30 cellular contexts compared by ENCODE assay signal in the genomic region with DNA sequence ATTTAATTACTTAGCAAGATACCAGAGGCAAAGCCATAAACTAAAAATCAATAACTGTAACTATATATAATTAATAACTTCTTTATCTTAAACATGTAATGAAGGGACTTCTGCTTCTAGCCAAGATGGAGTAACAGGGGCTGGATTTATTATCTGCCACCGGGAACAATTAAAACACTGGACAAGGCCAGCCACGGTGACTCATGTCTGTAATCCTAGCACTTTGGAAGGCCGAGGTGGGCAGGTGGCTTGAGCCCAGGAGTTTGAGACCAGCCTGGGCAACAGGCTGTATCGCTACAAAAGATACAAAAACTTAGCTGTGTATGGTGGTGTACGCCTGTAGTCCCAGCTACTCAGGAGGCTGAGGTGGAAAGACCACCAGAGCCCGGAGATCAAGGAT.
DNase-seq lines count a peak whose midpoint lies in the region; ATAC-seq, FAIRE-seq and TF ChIP-seq lines count a peak whose summit lies in the region.
"Had no signal": no experiment of that assay in that cellular context is flagged by ENCODE, and none has a peak within 500 bp of the region (broad histone marks: within the 10 kb centered on the region; RNA-seq: fewer than 3 reads in every experiment).

No MANE protein-coding gene starts in this region.

- 56 to 70% (median 66%) methylated on average over 6 of the region's 6 CpGs for WGBS in adrenal gland, 4 donors
- 74% methylated on average over 6 of the region's 6 CpGs for WGBS in hepatocyte (ENCODE audit: low lambda C conversion rate, missing lambda C conversion rate)
- WGBS in small intestine, 3 donors, result 37 to 71% (median 55%) methylated on average over 6 of the region's 6 CpGs

- H3K4me1 Mint-ChIP-seq in MCF 10A (ENCODE audit: insufficient read depth, unreplicated experiment), result no peaks in the 10 kb centered on the region
- H3K4me1 Mint-ChIP-seq: activated CD4-positive, alpha-beta T cell treated with anti-CD3 and anti-CD28 coated beads for 36 hours had no signal

- H3K36me3 ChIP-seq in breast epithelium, result no peaks in the 10 kb centered on the region
- H3K36me3 ChIP-seq in adrenal gland (replicated peaks in 1 of 2), result no peaks in the 10 kb centered on the region
- H3K36me3 ChIP-seq in hepatocyte (replicated peaks; ENCODE audit: insufficient read depth, low read depth), result no peaks in the 10 kb centered on the region
- peaks cover 0 to 2% of the 10 kb centered on the region in 2 donors for H3K36me3 ChIP-seq in small intestine (ENCODE audit: control insufficient read depth in 2 of 2, insufficient read depth in 2 of 2, low read length in 2 of 2)

- CTCF ChIA-PET in MCF 10A (lab: Yijun Ruan, JAX) (interaction anchor here (0.6 to 0.8 kb wide), 4 partner anchors 53 to 157 kb away, joined by 3 to 6 read pairs (median 3); no protein-coding TSS in a partner anchor), HEK293T (lab: Yijun Ruan, JAX) (no interaction called here)

- H3K4me3 Mint-ChIP-seq in MCF 10A (ENCODE audit: unreplicated experiment), result no peak overlapping the region
- H3K4me3 Mint-ChIP-seq: activated CD4-positive, alpha-beta T cell treated with anti-CD3 and anti-CD28 coated beads for 36 hours; central memory CD8-positive, alpha-beta T cell; naive thymus-derived CD8-positive, alpha-beta T cell had no signal

- H3K36me3 Mint-ChIP-seq in MCF 10A (ENCODE audit: insufficient read depth, unreplicated experiment), result peaks cover 6% of the 10 kb centered on the region

- no TSS peak for BruUV-seq in MCF 10A (replicated peaks; lab: Mats Ljungman, UMichigan)

- no peak overlapping the region for H3K4me3 ChIP-seq in breast epithelium
- H3K4me3 ChIP-seq in adrenal gland, result no peak overlapping the region
- no peak overlapping the region for H3K4me3 ChIP-seq in hepatocyte
- H3K4me3 ChIP-seq in small intestine (ENCODE audit: low read depth in 1 of 2, low read length in 2 of 2), result no peak overlapping the region
- H3K4me3 ChIP-seq: dorsolateral prefrontal cortex, heart left ventricle, left lung, pancreas, right lobe of liver, thoracic aorta, vagina had no signal

- POLR2A ChIA-PET in MCF 10A (lab: Yijun Ruan, JAX) (no interaction called here), HEK293T (lab: Yijun Ruan, JAX) (no interaction called here)

- H3K79me2 ChIP-seq in hepatocyte, result no peaks in the 10 kb centered on the region

- TF ChIP-seq CTCF in MCF 10A (IDR thresholded peaks at IDR 0.05; ENCODE audit: unreplicated experiment) (no peak), breast epithelium (IDR thresholded peaks at IDR 0.05) (no peak), adrenal gland (IDR thresholded peaks at IDR 0.05) (no peak), hepatocyte (IDR thresholded peaks at IDR 0.05; ENCODE audit: poor library complexity) (no peak)

- no peak overlapping the region for H3K4me2 ChIP-seq in hepatocyte
- H3K4me2 ChIP-seq: SK-N-SH had no signal

- TF ChIP-seq POLR2A in breast epithelium (IDR thresholded peaks at IDR 0.05) (no peak), adrenal gland (IDR thresholded peaks at IDR 0.05) (no peak)

- no peaks in the 10 kb centered on the region for H4K20me1 ChIP-seq in hepatocyte (ENCODE audit: insufficient read depth, poor library complexity, severe bottlenecking)

- no peaks in the 10 kb centered on the region for H3K9me3 Mint-ChIP-seq in MCF 10A (ENCODE audit: unreplicated experiment)
- H3K9me3 Mint-ChIP-seq: central memory CD8-positive, alpha-beta T cell had no signal

- intact Hi-C loops in MCF 10A (cut with micrococcal nuclease), result no loop called here
- intact Hi-C loops in breast epithelium (cut with DNase I; ENCODE audit: low total_unique reads), result no loop called here
- intact Hi-C loops in adrenal gland (cut with DNase I), result no loop called here

- no peaks in the 10 kb centered on the region for H3K4me1 ChIP-seq in breast epithelium
- peaks cover 0 to 5% of the 10 kb centered on the region in 2 donors for H3K4me1 ChIP-seq in adrenal gland (replicated peaks in 1 of 2)
- no peaks in the 10 kb centered on the region for H3K4me1 ChIP-seq in hepatocyte (ENCODE audit: insufficient read depth)
- peaks cover 0 to 2% of the 10 kb centered on the region in 2 donors for H3K4me1 ChIP-seq in small intestine (ENCODE audit: control insufficient read depth in 2 of 2, insufficient read depth in 1 of 2, low read depth in 1 of 2, low read length in 1 of 2)
- H3K4me1 ChIP-seq: heart left ventricle, left lung, pancreas, right lobe of liver, vagina had no signal

- H3K27ac ChIP-seq in breast epithelium (no peak overlapping the region), adrenal gland (no peak overlapping the region), hepatocyte (no peak overlapping the region), small intestine (ENCODE audit: low read depth in 1 of 2, low read length in 1 of 2) (peak overlapping the region in 1 of 2 donors; percentile 55)
- H3K27ac ChIP-seq: dorsolateral prefrontal cortex, heart left ventricle, left lung, pancreas, right lobe of liver, thoracic aorta, vagina had no signal

- no peaks in the 10 kb centered on the region for H3K9me3 ChIP-seq in breast epithelium
- H3K9me3 ChIP-seq in adrenal gland (replicated peaks in 1 of 3), result no peaks in the 10 kb centered on the region
- no peaks in the 10 kb centered on the region for H3K9me3 ChIP-seq in hepatocyte (ENCODE audit: low read depth)
- no peaks in the 10 kb centered on the region for H3K9me3 ChIP-seq in small intestine (ENCODE audit: control insufficient read depth, low read depth)
- H3K9me3 ChIP-seq: left lung, pancreas, right lobe of liver, SK-N-SH, thoracic aorta, vagina had no signal

- H3K27me3 ChIP-seq in breast epithelium (no peaks in the 10 kb centered on the region), adrenal gland (no peaks in the 10 kb centered on the region), hepatocyte (no peaks in the 10 kb centered on the region), small intestine (ENCODE audit: control insufficient read depth in 2 of 2, insufficient read depth in 2 of 2, low read length in 2 of 2) (no peaks in the 10 kb centered on the region)
- H3K27me3 ChIP-seq: dorsolateral prefrontal cortex, heart left ventricle, left lung, pancreas, right lobe of liver, vagina had no signal

- no peaks in the 10 kb centered on the region for H3K9me2 ChIP-seq in hepatocyte (replicated peaks; ENCODE audit: insufficient read depth)
- H3K9me2 ChIP-seq: SK-N-SH had no signal

- DNase-seq in MCF 10A (ENCODE audit: unreplicated experiment) (peak; percentile 34), breast epithelium (ENCODE audit: low spot score in 2 of 2) (no peak), adrenal gland (peak in 4 of 7 donors; percentile 12 to 33 (median 24)), hepatocyte (ENCODE audit: low spot score) (peak; percentile 3), small intestine (peak; percentile 86), HEK293T (ENCODE audit: extremely low spot score) (no peak), NOMO-1 treated with DMSO at 0.1 percent for 48 hours (lab: John Stamatoyannopoulos, UW; ENCODE audit: unreplicated experiment) (no peak)
- DNase-seq: activated CD4-positive, alpha-beta T cell treated with anti-CD3 and anti-CD28 coated beads for 36 hours; activated naive CD4-positive, alpha-beta T cell; activated T-cell treated with anti-CD3 and anti-CD28 coated beads, Interleukin-2, amount 50 U/mL, for 48 hours; amygdala; COR-L47; dorsolateral prefrontal cortex; heart left ventricle; KG1; left lung; naive thymus-derived CD8-positive, alpha-beta T cell; NCI-H1694 treated with DMSO at 0.1 percent for 48 hours; NCI-H2171 treated with DMSO at 0.1 percent for 48 hours; NCI-H524 treated with DMSO at 0.1 percent for 48 hours; pancreas; right lobe of liver; RPMI8226; SK-N-SH; stimulated activated naive CD8-positive, alpha-beta T cell treated with anti-CD3 and anti-CD28 coated beads, Interleukin-15, Interleukin-2, amounts not matched to agents 100 U/mL and 50 U/mL, for 24 hours; T-helper 2 cell had no signal

- no peak overlapping the region for H2AFZ ChIP-seq in hepatocyte

- no peak for FAIRE-seq in small intestine (lab: Jason Lieb, UNC)

- H3K27me3 Mint-ChIP-seq in MCF 10A (ENCODE audit: insufficient read depth, unreplicated experiment), result no peaks in the 10 kb centered on the region
- H3K27me3 Mint-ChIP-seq: activated CD4-positive, alpha-beta T cell treated with anti-CD3 and anti-CD28 coated beads for 36 hours; central memory CD8-positive, alpha-beta T cell; naive thymus-derived CD8-positive, alpha-beta T cell had no signal

- ATAC-seq in HG03139 (IDR thresholded peaks at IDR 0.05; ENCODE audit: unreplicated experiment), result no peak
- ATAC-seq: activated CD4-positive, alpha-beta T cell treated with anti-CD3 and anti-CD28 coated beads for 36 hours; heart left ventricle; left lung; naive thymus-derived CD8-positive, alpha-beta T cell; right lobe of liver; stimulated activated naive CD8-positive, alpha-beta T cell treated with anti-CD3 and anti-CD28 coated beads, Interleukin-15, Interleukin-2, amounts not matched to agents 100 U/mL and 50 U/mL, for 24 hours had no signal

- H3K27ac Mint-ChIP-seq in MCF 10A (ENCODE audit: low read depth, unreplicated experiment), result no peak overlapping the region
- H3K27ac Mint-ChIP-seq: activated CD4-positive, alpha-beta T cell treated with anti-CD3 and anti-CD28 coated beads for 36 hours had no signal

TF ChIP-seq in HEK293T, 16 proteins besides CTCF, POLR2A, EP300 and RAD21:
- TF ChIP-seq ARNT (IDR thresholded peaks at IDR 0.05) (no peak), CTBP1 (IDR thresholded peaks at IDR 0.05; ENCODE audit: borderline replicate concordance) (no peak), NFRKB (IDR thresholded peaks at IDR 0.05) (no peak), FOXK2 (IDR thresholded peaks at IDR 0.05) (no peak), L3MBTL2 (conservative IDR thresholded peaks at IDR 0.05) (no peak)

Comparison
In these comparisons a context has a peak if more than half of its experiments do, and no peak if none do; other contexts are left out.
1. DNase-seq: peak in MCF 10A (single experiment), adrenal gland (4 of 7), hepatocyte (single experiment) and small intestine (single experiment); none in breast epithelium (0 of 2), HEK293T (single experiment) and NOMO-1 treated with DMSO at 0.1 percent for 48 hours (single experiment).